ENCODE assay signal across 8 cellular contexts in genomic region chr12:123269395-123269892, GRCh38. TPM values are rescaled to one million over a fixed set of nuclear protein-coding genes. Genes with fewer than 3 reads are reported as not detected.
DNase-seq lines count a peak whose midpoint lies in the region; ATAC-seq and TF ChIP-seq lines count a peak whose summit lies in the region.

No MANE protein-coding gene starts in this region.

- H3K4me3 Mint-ChIP-seq in activated CD4-positive, alpha-beta memory T cell treated with anti-CD3 and anti-CD28 coated beads, Interleukin-2, amount 10 ng/mL, durations not matched to agents 7 days and 5 days: peak overlapping the region; percentile 76
- H3K4me3 Mint-ChIP-seq in endothelial cell (ENCODE audit: unreplicated experiment): peak overlapping the region; percentile 97
- peak overlapping the region; percentile 83 to 86 for H3K4me3 Mint-ChIP-seq in stimulated activated naive B cell treated with anti-CD40 and anti-IgM and Interleukin-4, amounts not matched to agents 10 μg/mL and 1 μg/mL and 100 μg/mL, for 72 hours

- CTCF ChIA-PET in activated CD4-positive, alpha-beta memory T cell treated with anti-CD3 and anti-CD28 coated beads, Interleukin-2, amount 10 ng/mL, durations not matched to agents 7 days and 5 days (lab: Charles Lee): interaction anchor here (1.2 to 2.1 kb wide), 2 partner anchors 32 to 312 kb away, joined by 5 to 8 read pairs; no protein-coding TSS in a partner anchor

- peak overlapping the region; percentile 52 for H3K27ac Mint-ChIP-seq in activated CD4-positive, alpha-beta memory T cell treated with anti-CD3 and anti-CD28 coated beads, Interleukin-2, amount 10 ng/mL, durations not matched to agents 7 days and 5 days
- peak overlapping the region; percentile 85 for H3K27ac Mint-ChIP-seq in endothelial cell (ENCODE audit: unreplicated experiment)
- H3K27ac Mint-ChIP-seq in stimulated activated naive B cell treated with anti-CD40 and anti-IgM and Interleukin-4, amounts not matched to agents 10 μg/mL and 1 μg/mL and 100 μg/mL, for 72 hours: peak overlapping the region; percentile 82

- no peak for TF ChIP-seq CTCF in endothelial cell (IDR thresholded peaks at IDR 0.05; ENCODE audit: unreplicated experiment)

- H3K4me1 Mint-ChIP-seq in activated CD4-positive, alpha-beta memory T cell treated with anti-CD3 and anti-CD28 coated beads, Interleukin-2, amount 10 ng/mL, durations not matched to agents 7 days and 5 days: peaks cover 21% of the 10 kb centered on the region
- H3K4me1 Mint-ChIP-seq in endothelial cell (ENCODE audit: unreplicated experiment): peaks cover 20% of the 10 kb centered on the region
- peaks cover 22 to 52% of the 10 kb centered on the region in 2 donors for H3K4me1 Mint-ChIP-seq in stimulated activated naive B cell treated with anti-CD40 and anti-IgM and Interleukin-4, amounts not matched to agents 10 μg/mL and 1 μg/mL and 100 μg/mL, for 72 hours

- POLR2A ChIA-PET in activated CD4-positive, alpha-beta memory T cell treated with anti-CD3 and anti-CD28 coated beads, Interleukin-2, amount 10 ng/mL, durations not matched to agents 7 days and 5 days (lab: Charles Lee): interaction anchor here (0.8 to 2.1 kb wide), 9 partner anchors 12 to 333 kb away, joined by 3 to 10 read pairs (median 3); partner anchors contain the start of genes KMT5A, MPHOSPH9, MTRFR and SBNO1

- no peaks in the 10 kb centered on the region for H3K27me3 Mint-ChIP-seq in activated CD4-positive, alpha-beta memory T cell treated with anti-CD3 and anti-CD28 coated beads, Interleukin-2, amount 10 ng/mL, durations not matched to agents 7 days and 5 days
- peaks cover 12% of the 10 kb centered on the region for H3K27me3 Mint-ChIP-seq in endothelial cell (ENCODE audit: unreplicated experiment)
- no peaks in the 10 kb centered on the region for H3K27me3 Mint-ChIP-seq in stimulated activated naive B cell treated with anti-CD40 and anti-IgM and Interleukin-4, amounts not matched to agents 10 μg/mL and 1 μg/mL and 100 μg/mL, for 72 hours

- no peaks in the 10 kb centered on the region for H3K9me3 Mint-ChIP-seq in activated CD4-positive, alpha-beta memory T cell treated with anti-CD3 and anti-CD28 coated beads, Interleukin-2, amount 10 ng/mL, durations not matched to agents 7 days and 5 days
- H3K9me3 Mint-ChIP-seq in endothelial cell (ENCODE audit: unreplicated experiment): no peaks in the 10 kb centered on the region
- no peaks in the 10 kb centered on the region for H3K9me3 Mint-ChIP-seq in stimulated activated naive B cell treated with anti-CD40 and anti-IgM and Interleukin-4, amounts not matched to agents 10 μg/mL and 1 μg/mL and 100 μg/mL, for 72 hours

- peaks cover 2% of the 10 kb centered on the region for H3K36me3 Mint-ChIP-seq in activated CD4-positive, alpha-beta memory T cell treated with anti-CD3 and anti-CD28 coated beads, Interleukin-2, amount 10 ng/mL, durations not matched to agents 7 days and 5 days (ENCODE audit: low read depth)
- H3K36me3 Mint-ChIP-seq in endothelial cell (ENCODE audit: low read depth, unreplicated experiment): peaks cover 16% of the 10 kb centered on the region
- peaks cover 10 to 19% of the 10 kb centered on the region in 2 donors for H3K36me3 Mint-ChIP-seq in stimulated activated naive B cell treated with anti-CD40 and anti-IgM and Interleukin-4, amounts not matched to agents 10 μg/mL and 1 μg/mL and 100 μg/mL, for 72 hours

- DNase-seq in COLO668 (lab: John Stamatoyannopoulos, UW; ENCODE audit: unreplicated experiment) (peak; percentile 85), KG1 (lab: John Stamatoyannopoulos, UW) (peak; percentile 43), endothelial cell (ENCODE audit: low spot score) (peak; percentile 80), lung microvascular endothelial cell (ENCODE audit: low read depth in 2 of 2) (peak; percentile 67 to 72)
- peak; percentile 37 for DNase-seq in activated CD4-positive, alpha-beta memory T cell treated with anti-CD3 and anti-CD28 coated beads, Interleukin-2, amount 10 ng/mL, durations not matched to agents 7 days and 5 days
- no peak for DNase-seq in stimulated activated naive B cell treated with anti-CD40 and anti-IgM and Interleukin-4, amounts not matched to agents 10 μg/mL and 1 μg/mL and 100 μg/mL, for 72 hours

- peak; percentile 40 to 41 for ATAC-seq in stimulated activated naive B cell treated with anti-CD40 and anti-IgM and Interleukin-4, amounts not matched to agents 10 μg/mL and 1 μg/mL and 100 μg/mL, for 72 hours (replicated peaks)
- no peak for ATAC-seq in HG03108 (IDR thresholded peaks at IDR 0.05; ENCODE audit: unreplicated experiment)
- no peak for ATAC-seq in GM19023 (IDR thresholded peaks at IDR 0.05; ENCODE audit: unreplicated experiment)

RNA-seq across cellular contexts. Expression of gene CDK2AP1, which starts 2.2 kb away (rescaled TPM):
- 10 to 100 TPM; 20.5 to 21.6 TPM for total RNA-seq in activated CD4-positive, alpha-beta memory T cell treated with anti-CD3 and anti-CD28 coated beads, Interleukin-2, amount 10 ng/mL, durations not matched to agents 7 days and 5 days
- total RNA-seq in endothelial cell (ENCODE audit: unreplicated experiment): 145 TPM
- 246 and 369 TPM in 2 replicates for total RNA-seq in lung microvascular endothelial cell

RNA-seq across cellular contexts. Expression of gene MTRFR, which starts 36.2 kb away (rescaled TPM):
- total RNA-seq in activated CD4-positive, alpha-beta memory T cell treated with anti-CD3 and anti-CD28 coated beads, Interleukin-2, amount 10 ng/mL, durations not matched to agents 7 days and 5 days: 10 to 100 TPM; 29.9 to 30.0 TPM
- total RNA-seq in endothelial cell (ENCODE audit: unreplicated experiment): 11.6 TPM
- total RNA-seq in lung microvascular endothelial cell: 7.4 and 7.7 TPM in 2 replicates

RNA-seq across cellular contexts. Expression of gene MPHOSPH9, which starts 36.5 kb away (rescaled TPM):
- 100 to 1,000 TPM; 113 to 116 TPM for total RNA-seq in activated CD4-positive, alpha-beta memory T cell treated with anti-CD3 and anti-CD28 coated beads, Interleukin-2, amount 10 ng/mL, durations not matched to agents 7 days and 5 days
- 30.1 TPM for total RNA-seq in endothelial cell (ENCODE audit: unreplicated experiment)
- 27.7 and 27.8 TPM in 2 replicates for total RNA-seq in lung microvascular endothelial cell

Comparison
In these comparisons a context has a peak if more than half of its experiments do, and no peak if none do; other contexts are left out.
1. ATAC-seq: peak in stimulated activated naive B cell treated with anti-CD40 and anti-IgM and Interleukin-4, amounts not matched to agents 10 μg/mL and 1 μg/mL and 100 μg/mL, for 72 hours (2 of 2); none in HG03108 (single experiment) and GM19023 (single experiment).
2. Peak in every context shown above with its lines, with median percentiles within 50 percentile points of each other: H3K27ac Mint-ChIP-seq and H3K4me3 Mint-ChIP-seq.